In the genomic region with DNA sequence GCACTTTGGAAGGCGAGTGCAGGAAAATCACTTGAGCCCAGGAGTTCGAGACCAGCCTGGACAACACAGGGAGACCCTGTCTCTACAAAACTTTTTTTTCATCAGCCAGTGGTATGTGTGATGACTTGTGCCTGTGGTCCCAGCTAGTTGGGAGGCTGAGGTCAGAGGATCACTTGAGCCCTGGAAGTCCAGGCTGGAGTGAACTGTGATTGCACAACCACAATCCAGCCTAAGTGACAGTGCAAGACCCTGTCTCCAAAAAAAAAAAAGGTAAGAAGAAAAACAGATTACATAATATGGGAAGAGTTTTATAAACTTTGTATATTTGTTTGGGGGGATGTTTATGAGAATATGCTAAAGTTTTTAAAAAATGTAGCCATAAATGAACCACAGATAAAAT, we compare ENCODE assay signal across 33 cellular contexts.
DNase-seq lines count a peak whose midpoint lies in the region; ATAC-seq, FAIRE-seq and TF ChIP-seq lines count a peak whose summit lies in the region.
"Had no signal": no experiment of that assay in that cellular context is flagged by ENCODE, and none has a peak within 500 bp of the region (broad histone marks: within the 10 kb centered on the region; RNA-seq: fewer than 3 reads in every experiment).

No MANE protein-coding gene starts in this region.

- H2AFZ ChIP-seq in HepG2 (ENCODE audit: low read length) = no peak overlapping the region
- no peak overlapping the region for H2AFZ ChIP-seq in IMR-90 (replicated peaks; ENCODE audit: low read length, poor library complexity)
- H2AFZ ChIP-seq in K562 (ENCODE audit: low read depth, low read length) = no peak overlapping the region
- H2AFZ ChIP-seq in H1 (ENCODE audit: low read length) = no peak overlapping the region

- H3K18ac ChIP-seq in IMR-90 (ENCODE audit: low read depth, low read length) = no peak overlapping the region
- no peak overlapping the region for H3K18ac ChIP-seq in H1 (ENCODE audit: extremely low read depth, low read length)

- no peak overlapping the region for H2BK12ac ChIP-seq in H1 (ENCODE audit: low read depth, low read length)

- 100% methylated on average over 2 of the region's 2 CpGs for WGBS in HepG2 (ENCODE audit: low lambda C conversion rate)
- 72% methylated on average over 2 of the region's 2 CpGs for WGBS in right lobe of liver (ENCODE audit: insufficient coverage, low coverage, low lambda C conversion rate, missing lambda C conversion rate)
- WGBS in IMR-90 (ENCODE audit: extremely low coverage in 2 of 2, insufficient read length in 1 of 2), 2 experiments = 100% methylated on average over 1 of the region's 2 CpGs; no CpG with 5 or more reads in 1 of the 2 experiments
- 5% methylated on average over 2 of the region's 2 CpGs for WGBS in K562 (ENCODE audit: insufficient coverage, low coverage, missing lambda C conversion rate)
- WGBS in H1 (ENCODE audit: extremely low coverage in 1 of 2, insufficient coverage in 1 of 2, insufficient read length in 1 of 2, insufficient replicate concordance in 2 of 2, low coverage in 1 of 2, low lambda C conversion rate in 2 of 2, missing lambda C conversion rate in 1 of 2), 2 experiments = 82% methylated on average over 2 of the region's 2 CpGs; no CpG with 5 or more reads in 1 of the 2 experiments

- TF ChIP-seq EP300 in HepG2 (IDR thresholded peaks at IDR 0.05; ENCODE audit: low read depth in 2 of 2, low read length in 2 of 2) (no peak), HepG2 (CRISPR knock-in tag; IDR thresholded peaks at IDR 0.05; ENCODE audit: borderline replicate concordance) (no peak), K562 (IDR thresholded peaks at IDR 0.05; ENCODE audit: low read length) (no peak), H1 (IDR thresholded peaks at IDR 0.05; ENCODE audit: borderline replicate concordance in 1 of 2, low read depth in 2 of 2, low read length in 2 of 2) (no peak)

- H3K4ac ChIP-seq in IMR-90 (ENCODE audit: low read depth, low read length) (no peak overlapping the region), H1 (replicated peaks; ENCODE audit: insufficient read length, low read depth, low read length) (no peak overlapping the region)

- H2BK5ac ChIP-seq in IMR-90 (ENCODE audit: low read depth, low read length, poor library complexity, severe bottlenecking) (no peak overlapping the region), H1 (ENCODE audit: low read depth, low read length) (no peak overlapping the region)

- no peaks in the 10 kb centered on the region for H3K9me3 ChIP-seq in HepG2 (ENCODE audit: low read length)
- no peaks in the 10 kb centered on the region for H3K9me3 ChIP-seq in right lobe of liver
- no peaks in the 10 kb centered on the region for H3K9me3 ChIP-seq in IMR-90 (ENCODE audit: control insufficient read depth, insufficient read depth, low read length)
- no peaks in the 10 kb centered on the region for H3K9me3 ChIP-seq in K562 (replicated peaks; ENCODE audit: control insufficient read depth, insufficient read depth, low read depth, low read length)
- no peaks in the 10 kb centered on the region for H3K9me3 ChIP-seq in H1 (ENCODE audit: insufficient read depth in 2 of 2, low read depth in 1 of 2, low read length in 1 of 2)
- no peaks in the 10 kb centered on the region for H3K9me3 ChIP-seq in BE2C
- H3K9me3 ChIP-seq: A549, BLaER1, Caco-2 had no signal

- H3K4me1 ChIP-seq in HepG2 (ENCODE audit: insufficient read depth, low read length) (no peaks in the 10 kb centered on the region), right lobe of liver (no peaks in the 10 kb centered on the region), IMR-90 (ENCODE audit: control insufficient read depth, insufficient read depth, low read length) (no peaks in the 10 kb centered on the region), K562 (replicated peaks in 1 of 2; ENCODE audit: control insufficient read depth in 2 of 2, insufficient read depth in 2 of 2, low read length in 2 of 2) (no peaks in the 10 kb centered on the region), H1 (replicated peaks in 1 of 4; ENCODE audit: control insufficient read depth in 3 of 4, insufficient read depth in 4 of 4, low read length in 3 of 4) (no peaks in the 10 kb centered on the region), BE2C (no peaks in the 10 kb centered on the region; the same call in 1 of the 2 replicates)
- H3K4me1 ChIP-seq: A549; BLaER1; BLaER1 treated with 17β-estradiol and CSF1 and Interleukin-3, amounts not matched to agents 10 nM and 100 nM; Caco-2 had no signal

- POLR2A ChIA-PET in HepG2 (lab: Yijun Ruan, JAX) = no interaction called here
- POLR2A ChIA-PET in IMR-90 (lab: Charles Lee; ENCODE audit: unreplicated experiment) = no interaction called here
- POLR2A ChIA-PET in K562 (lab: Yijun Ruan, JAX) = no interaction called here
- POLR2A ChIA-PET in H1 (lab: Charles Lee; ENCODE audit: partially characterized antibody) = no interaction called here

- H3K23ac ChIP-seq in IMR-90 (ENCODE audit: low read depth, low read length) (no peak overlapping the region), H1 (ENCODE audit: insufficient read length) (no peak overlapping the region)

- H4K91ac ChIP-seq in IMR-90 (ENCODE audit: insufficient read depth, low read depth, low read length) = no peak overlapping the region
- H4K91ac ChIP-seq in H1 (replicated peaks; ENCODE audit: insufficient read length, low read length) = no peak overlapping the region

- H3K36me3 ChIP-seq in HepG2 (replicated peaks in 1 of 2; ENCODE audit: control insufficient read depth in 1 of 2, insufficient read depth in 2 of 2, low read length in 2 of 2) (peaks cover 10 to 76% of the 10 kb centered on the region in 2 experiments), right lobe of liver (no peaks in the 10 kb centered on the region), IMR-90 (ENCODE audit: control insufficient read depth, insufficient read depth, low read length) (no peaks in the 10 kb centered on the region), K562 (ENCODE audit: control insufficient read depth, insufficient read depth, low read length) (no peaks in the 10 kb centered on the region), H1 (ENCODE audit: control insufficient read depth in 2 of 4, insufficient read depth in 4 of 4, low read length in 3 of 4) (no peaks in the 10 kb centered on the region), BE2C (no peaks in the 10 kb centered on the region)
- H3K36me3 ChIP-seq: BLaER1; BLaER1 treated with 17β-estradiol and CSF1 and Interleukin-3, amounts not matched to agents 10 nM and 100 nM had no signal

- TF ChIP-seq POLR2A in HepG2 (IDR thresholded peaks at IDR 0.05; ENCODE audit: insufficient read depth in 1 of 2, low read depth in 2 of 2, low read length in 2 of 2) (no peak), right lobe of liver (IDR thresholded peaks at IDR 0.05) (no peak), IMR-90 (IDR thresholded peaks at IDR 0.05; ENCODE audit: low read depth, low read length) (no peak), K562 (conservative IDR thresholded peaks at IDR 0.05) (no peak), H1 (IDR thresholded peaks at IDR 0.05; ENCODE audit: control extremely low read depth in 1 of 2, low read depth in 2 of 2, low read length in 2 of 2) (no peak)

- dilution Hi-C loops in IMR-90 (cut with HindIII; ENCODE audit: low sequenced_read_pairs, unreplicated experiment) = no loop called here

- no peak overlapping the region for H3K9ac ChIP-seq in HepG2 (ENCODE audit: insufficient read depth, low read depth, low read length)
- no peak overlapping the region for H3K9ac ChIP-seq in IMR-90 (ENCODE audit: low read depth, low read length)
- no peak overlapping the region for H3K9ac ChIP-seq in K562 (ENCODE audit: insufficient read depth in 1 of 2, low read depth in 2 of 2, low read length in 2 of 2)
- no peak overlapping the region for H3K9ac ChIP-seq in H1 (replicated peaks in 1 of 4; ENCODE audit: extremely low read depth in 1 of 4, low read depth in 3 of 4, low read length in 3 of 4)
- H3K9ac ChIP-seq: BLaER1; BLaER1 treated with 17β-estradiol and CSF1 and Interleukin-3, amounts not matched to agents 10 nM and 100 nM had no signal

- H4K8ac ChIP-seq in IMR-90 (ENCODE audit: low read depth in 2 of 2, low read length in 2 of 2) (no peak overlapping the region), H1 (ENCODE audit: extremely low read depth, insufficient read depth, low read length) (no peak overlapping the region)

- no peak overlapping the region for H2BK15ac ChIP-seq in IMR-90 (ENCODE audit: low read depth, low read length)
- H2BK15ac ChIP-seq in H1 (ENCODE audit: low read length) = no peak overlapping the region

- no peaks in the 10 kb centered on the region for H3K9me1 ChIP-seq in IMR-90 (ENCODE audit: insufficient read depth, low read length)
- H3K9me1 ChIP-seq in K562 (ENCODE audit: control insufficient read depth, insufficient read depth, low read length) = no peaks in the 10 kb centered on the region

- no peak for FAIRE-seq in HepG2 (lab: Jason Lieb, UNC)
- FAIRE-seq in K562 (lab: Jason Lieb, UNC) = no peak
- FAIRE-seq in H1 (lab: Jason Lieb, UNC) = no peak
- FAIRE-seq: A549, D721Med had no signal

- intact Hi-C loops in HepG2 (cut with micrococcal nuclease; ENCODE audit: unreplicated experiment) (no loop called here), right lobe of liver (cut with DNase I) (no loop called here), IMR-90 (cut with micrococcal nuclease) (no loop called here), K562 (cut with micrococcal nuclease) (no loop called here)

- H4K5ac ChIP-seq in IMR-90 (ENCODE audit: low read depth, low read length) (no peak overlapping the region), H1 (ENCODE audit: insufficient read length, low read depth, low read length) (no peak overlapping the region)

- no peak for TF ChIP-seq CTCF in HepG2 (CRISPR knock-in tag; IDR thresholded peaks at IDR 0.05)
- no peak for TF ChIP-seq CTCF in right lobe of liver (IDR thresholded peaks at IDR 0.05)
- no peak for TF ChIP-seq CTCF in IMR-90 (conservative IDR thresholded peaks at IDR 0.05; ENCODE audit: low read depth, low read length)
- TF ChIP-seq CTCF in K562 (IDR thresholded peaks at IDR 0.05 in 2 of 3, conservative IDR thresholded peaks at IDR 0.05 in 1 of 3; ENCODE audit: insufficient read depth in 2 of 3, low read depth in 1 of 3, low read length in 3 of 3) = no peak
- TF ChIP-seq CTCF in H1 (IDR thresholded peaks at IDR 0.05; ENCODE audit: control extremely low read depth in 1 of 3, insufficient read depth in 1 of 3, low read depth in 1 of 3, low read length in 3 of 3) = no peak
- no peak for TF ChIP-seq CTCF in BE2C (IDR thresholded peaks at IDR 0.05; ENCODE audit: low read depth, low read length)

- in situ Hi-C loops in HepG2 (cut with HindIII; ENCODE audit: extremely low pct_ligation_motif_present, low pct_unique_long_range_greater_than_20kb) (no loop called here), IMR-90 (cut with MboI; ENCODE audit: low sequenced_read_pairs) (no loop called here), K562 (cut with MboI) (no loop called here)

- no peak overlapping the region for H2AK5ac ChIP-seq in IMR-90 (ENCODE audit: low read depth, low read length)
- H2AK5ac ChIP-seq in H1 (ENCODE audit: low read depth, low read length) = no peak overlapping the region

- H2BK120ac ChIP-seq in IMR-90 (ENCODE audit: low read depth, low read length) (no peak overlapping the region), H1 (replicated peaks; ENCODE audit: low read depth, low read length) (no peak overlapping the region)

- no peaks in the 10 kb centered on the region for H3K23me2 ChIP-seq in H1 (ENCODE audit: low read depth, low read length)

- H3K4me3 ChIP-seq in HepG2 (replicated peaks in 1 of 3; ENCODE audit: insufficient read depth in 1 of 3, low read depth in 2 of 3, low read length in 3 of 3) = no peak overlapping the region
- H3K4me3 ChIP-seq in right lobe of liver = no peak overlapping the region
- no peak overlapping the region for H3K4me3 ChIP-seq in IMR-90 (ENCODE audit: insufficient read depth, low read depth, low read length)
- H3K4me3 ChIP-seq in K562 = no peak overlapping the region
- H3K4me3 ChIP-seq in H1 (ENCODE audit: extremely low read depth in 1 of 4, insufficient read depth in 2 of 4, low read depth in 3 of 4, low read length in 4 of 4) = no peak overlapping the region
- H3K4me3 ChIP-seq in BE2C (ENCODE audit: low read depth, low read length) = no peak overlapping the region
- H3K4me3 ChIP-seq: A549; BLaER1; BLaER1 treated with 17β-estradiol and CSF1 and Interleukin-3, amounts not matched to agents 10 nM and 100 nM had no signal

- H3K79me2 ChIP-seq in HepG2 (ENCODE audit: insufficient read depth, low read length) = no peaks in the 10 kb centered on the region
- no peaks in the 10 kb centered on the region for H3K79me2 ChIP-seq in K562 (ENCODE audit: control insufficient read depth, insufficient read depth, low read length)
- no peaks in the 10 kb centered on the region for H3K79me2 ChIP-seq in H1 (ENCODE audit: control insufficient read depth in 1 of 2, insufficient read depth in 2 of 2, low read length in 2 of 2)

- H3K27ac ChIP-seq in HepG2 (ENCODE audit: extremely low read length, insufficient read depth, low read length) (no peak overlapping the region), right lobe of liver (no peak overlapping the region), IMR-90 (ENCODE audit: insufficient read depth, low read length) (no peak overlapping the region), K562 (ENCODE audit: extremely low read depth, low read depth, low read length) (no peak overlapping the region), H1 (ENCODE audit: low read depth, low read length) (no peak overlapping the region)
- H3K27ac ChIP-seq: 22Rv1; A549; BLaER1; BLaER1 treated with 17β-estradiol and CSF1 and Interleukin-3, amounts not matched to agents 10 nM and 100 nM; C4-2B had no signal

- DNase-seq in HepG2 (ENCODE audit: low spot score) (peak; percentile 18), right lobe of liver (no peak), IMR-90 (no peak), K562 (ENCODE audit: extremely low read depth in 1 of 4, low spot score in 3 of 4) (no peak), H1 (ENCODE audit: low read depth in 1 of 2, low spot score in 2 of 2) (no peak), BE2C (no peak)
- DNase-seq: 8988T; ACHN; AML-193; C1 segment of cervical spinal cord; Caco-2; Calu3; CD4-positive, alpha-beta memory T cell; CD4-positive, alpha-beta T cell; CD4-positive, CD25-positive, alpha-beta regulatory T cell; CD8-positive, alpha-beta memory T cell; CD8-positive, alpha-beta T cell; COR-L47; DMS 273 treated with DMSO at 0.1 percent for 48 hours; DMS153; DMS53; DMS79; DMS79 treated with DMSO at 0.1 percent for 48 hours; DND-41; EL had no signal

- H3K56ac ChIP-seq in IMR-90 (ENCODE audit: extremely low read depth, insufficient read depth, low read length) (no peak overlapping the region), H1 (replicated peaks; ENCODE audit: insufficient read length, low read depth, low read length) (no peak overlapping the region)

- TF ChIP-seq RAD21 in HepG2 (CRISPR knock-in tag; IDR thresholded peaks at IDR 0.05) (no peak), IMR-90 (IDR thresholded peaks at IDR 0.05; ENCODE audit: low read length) (no peak), K562 (CRISPR knock-in tag; conservative IDR thresholded peaks at IDR 0.05 in 1 of 2, IDR thresholded peaks at IDR 0.05 in 1 of 2) (no peak), H1 (IDR thresholded peaks at IDR 0.05 in 1 of 2, conservative IDR thresholded peaks at IDR 0.05 in 1 of 2; ENCODE audit: low read depth in 2 of 2, low read length in 2 of 2) (no peak)

- no peaks in the 10 kb centered on the region for H3K79me1 ChIP-seq in IMR-90 (ENCODE audit: low read depth in 1 of 2, low read length in 2 of 2)
- no peaks in the 10 kb centered on the region for H3K79me1 ChIP-seq in H1 (ENCODE audit: low read depth, low read length)

- ATAC-seq in HepG2 (peak; percentile 40), right lobe of liver (no peak), IMR-90 (ENCODE audit: low read depth) (no peak), K562 (no peak), GM19452 (IDR thresholded peaks at IDR 0.05; ENCODE audit: unreplicated experiment) (no peak), HG03159 (IDR thresholded peaks at IDR 0.05; ENCODE audit: unreplicated experiment) (no peak)
- ATAC-seq: A549; CD8-positive, alpha-beta T cell had no signal

- no peak overlapping the region for H2AK9ac ChIP-seq in IMR-90 (replicated peaks; ENCODE audit: low read depth, low read length, poor library complexity)

- H3K4me2 ChIP-seq in HepG2 (ENCODE audit: low read depth, low read length) (no peak overlapping the region), IMR-90 (ENCODE audit: low read depth, low read length) (no peak overlapping the region), K562 (ENCODE audit: insufficient read depth, low read length) (no peak overlapping the region), H1 (ENCODE audit: insufficient read depth in 1 of 2, low read depth in 2 of 2, low read length in 2 of 2) (no peak overlapping the region)
- H3K4me2 ChIP-seq: A549; BLaER1; BLaER1 treated with 17β-estradiol and CSF1 and Interleukin-3, amounts not matched to agents 10 nM and 100 nM had no signal

- H3K14ac ChIP-seq in IMR-90 (replicated peaks; ENCODE audit: low read depth, low read length) (no peak overlapping the region), H1 (ENCODE audit: insufficient read length) (no peak overlapping the region)

- no TSS peak for BruUV-seq in HepG2 (replicated peaks; lab: Mats Ljungman, UMichigan)
- no TSS peak for BruUV-seq in IMR-90 (replicated peaks; lab: Mats Ljungman, UMichigan)
- BruUV-seq in K562 (replicated peaks; lab: Mats Ljungman, UMichigan) = no TSS peak

- CTCF ChIA-PET in HepG2 (lab: Yijun Ruan, JAX; ENCODE audit: low intra/inter-chr PET ratio, low total read pairs) (no interaction called here), IMR-90 (lab: Yijun Ruan, JAX) (no interaction called here), K562 (lab: Yijun Ruan, JAX; ENCODE audit: low intra/inter-chr PET ratio) (no interaction called here), H1 (lab: Charles Lee; ENCODE audit: partially characterized antibody) (interaction anchor here (0.6 kb wide), 1 partner anchor 1628 kb away, joined by 3 read pairs; no protein-coding TSS in a partner anchor)

- H4K20me1 ChIP-seq in HepG2 (ENCODE audit: insufficient read depth, low read length) = 0 out of 2 replicates have a peak, but pooled peaks cover 6% of the 10 kb centered on the region
- H4K20me1 ChIP-seq in IMR-90 (ENCODE audit: insufficient read depth, low read length) = no peaks in the 10 kb centered on the region
- no peaks in the 10 kb centered on the region for H4K20me1 ChIP-seq in K562 (replicated peaks; ENCODE audit: control insufficient read depth, insufficient read depth, low read length)
- no peaks in the 10 kb centered on the region for H4K20me1 ChIP-seq in H1 (replicated peaks in 1 of 2; ENCODE audit: control insufficient read depth in 1 of 2, insufficient read depth in 2 of 2, low read length in 2 of 2)
- H4K20me1 ChIP-seq: BLaER1; BLaER1 treated with 17β-estradiol and CSF1 and Interleukin-3, amounts not matched to agents 10 nM and 100 nM had no signal

- H2BK20ac ChIP-seq in IMR-90 (ENCODE audit: low read depth, low read length) (no peak overlapping the region), H1 (ENCODE audit: low read length) (no peak overlapping the region)

- H3K27me3 ChIP-seq in HepG2 (ENCODE audit: control insufficient read depth in 1 of 2, insufficient read depth in 2 of 2, low read length in 2 of 2) (no peaks in the 10 kb centered on the region), right lobe of liver (no peaks in the 10 kb centered on the region), IMR-90 (ENCODE audit: control insufficient read depth, insufficient read depth, low read length) (no peaks in the 10 kb centered on the region), K562 (ENCODE audit: control insufficient read depth in 2 of 2, insufficient read depth in 2 of 2, low read length in 2 of 2) (no peaks in the 10 kb centered on the region), H1 (replicated peaks in 1 of 4; ENCODE audit: control insufficient read depth in 3 of 4, extremely low read depth in 1 of 4, insufficient read depth in 3 of 4, low read length in 3 of 4) (no peaks in the 10 kb centered on the region), BE2C (no peaks in the 10 kb centered on the region)
- H3K27me3 ChIP-seq: BLaER1; BLaER1 treated with 17β-estradiol and CSF1 and Interleukin-3, amounts not matched to agents 10 nM and 100 nM had no signal
